Comparison of ENCODE assay signal across 1 cellular context in the genomic region with DNA sequence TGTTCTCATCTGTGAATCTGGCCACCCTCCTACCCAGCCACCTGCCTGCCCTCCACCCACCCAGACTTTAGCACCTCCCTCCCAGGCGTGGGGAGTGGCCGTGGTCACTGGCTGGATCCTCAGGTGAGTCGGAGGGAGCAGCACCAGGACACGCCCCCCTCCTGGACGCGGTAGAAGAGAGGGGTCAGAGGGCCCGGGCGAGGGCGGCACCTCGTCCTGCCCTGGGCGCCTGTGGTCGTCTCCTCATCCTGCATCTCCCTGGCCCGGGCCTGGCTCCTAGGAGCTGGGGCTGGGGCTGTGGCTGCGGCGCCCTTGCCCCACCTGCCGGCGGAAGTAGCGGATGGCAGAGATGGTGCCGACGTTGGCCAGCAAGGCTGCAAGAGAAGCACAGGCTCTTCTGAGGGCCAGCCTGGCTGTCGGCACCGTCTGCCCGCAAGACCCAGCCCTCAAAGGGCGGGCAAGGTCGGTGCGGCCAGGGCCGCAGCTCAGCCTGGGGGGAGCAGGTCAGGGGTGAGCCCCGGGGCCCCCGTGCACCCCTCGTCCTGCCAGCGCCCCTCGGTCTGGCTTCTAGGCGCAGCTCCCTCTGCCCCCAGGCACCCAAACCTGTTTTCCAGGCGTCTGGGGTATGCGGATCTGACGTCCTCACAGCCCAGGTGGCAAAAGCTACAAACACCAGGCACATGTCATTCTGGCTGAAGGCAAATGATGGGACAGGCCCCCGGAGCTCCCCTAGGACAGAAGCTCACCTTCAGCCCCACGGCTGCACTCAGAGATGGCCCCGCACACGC.
TF ChIP-seq lines count a peak whose summit lies in the region.

No MANE protein-coding gene starts in this region.

TF ChIP-seq in A549, 52 proteins besides CTCF, POLR2A, EP300 and RAD21 (continued from another document):
- TF ChIP-seq, protein P1, sequence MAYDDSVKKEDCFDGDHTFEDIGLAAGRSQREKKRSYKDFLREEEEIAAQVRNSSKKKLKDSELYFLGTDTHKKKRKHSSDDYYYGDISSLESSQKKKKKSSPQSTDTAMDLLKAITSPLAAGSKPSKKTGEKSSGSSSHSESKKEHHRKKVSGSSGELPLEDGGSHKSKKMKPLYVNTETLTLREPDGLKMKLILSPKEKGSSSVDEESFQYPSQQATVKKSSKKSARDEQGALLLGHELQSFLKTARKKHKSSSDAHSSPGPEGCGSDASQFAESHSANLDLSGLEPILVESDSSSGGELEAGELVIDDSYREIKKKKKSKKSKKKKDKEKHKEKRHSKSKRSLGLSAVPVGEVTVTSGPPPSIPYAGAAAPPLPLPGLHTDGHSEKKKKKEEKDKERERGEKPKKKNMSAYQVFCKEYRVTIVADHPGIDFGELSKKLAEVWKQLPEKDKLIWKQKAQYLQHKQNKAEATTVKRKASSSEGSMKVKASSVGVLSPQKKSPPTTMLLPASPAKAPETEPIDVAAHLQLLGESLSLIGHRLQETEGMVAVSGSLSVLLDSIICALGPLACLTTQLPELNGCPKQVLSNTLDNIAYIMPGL (CRISPR knock-in tag; IDR thresholded peaks at IDR 0.05; ENCODE audit: borderline replicate concordance) = no peak
- TF ChIP-seq CBX8 (IDR thresholded peaks at IDR 0.05) = no peak
- TF ChIP-seq MAFK (IDR thresholded peaks at IDR 0.05; ENCODE audit: partially characterized antibody) = no peak
- TF ChIP-seq GATA3 (IDR thresholded peaks at IDR 0.05; ENCODE audit: borderline replicate concordance) = no peak
- TF ChIP-seq FOSL2 (IDR thresholded peaks at IDR 0.05) = no peak
- no peak for TF ChIP-seq FOSL2 (CRISPR knock-in tag; IDR thresholded peaks at IDR 0.05)
- no peak for TF ChIP-seq FOSB (CRISPR knock-in tag; IDR thresholded peaks at IDR 0.05)
- TF ChIP-seq HEYL (CRISPR knock-in tag; IDR thresholded peaks at IDR 0.05) = no peak
- TF ChIP-seq ZNF302 (CRISPR knock-in tag; IDR thresholded peaks at IDR 0.05) = no peak
- TF ChIP-seq MAZ (IDR thresholded peaks at IDR 0.05; ENCODE audit: borderline replicate concordance, low read depth, low read length) = 0 out of 2 replicates have a peak, but pooled peaks have one; percentile 11
- TF ChIP-seq BHLHE40 (IDR thresholded peaks at IDR 0.05; ENCODE audit: low read depth, low read length) = no peak
- TF ChIP-seq, protein P2, sequence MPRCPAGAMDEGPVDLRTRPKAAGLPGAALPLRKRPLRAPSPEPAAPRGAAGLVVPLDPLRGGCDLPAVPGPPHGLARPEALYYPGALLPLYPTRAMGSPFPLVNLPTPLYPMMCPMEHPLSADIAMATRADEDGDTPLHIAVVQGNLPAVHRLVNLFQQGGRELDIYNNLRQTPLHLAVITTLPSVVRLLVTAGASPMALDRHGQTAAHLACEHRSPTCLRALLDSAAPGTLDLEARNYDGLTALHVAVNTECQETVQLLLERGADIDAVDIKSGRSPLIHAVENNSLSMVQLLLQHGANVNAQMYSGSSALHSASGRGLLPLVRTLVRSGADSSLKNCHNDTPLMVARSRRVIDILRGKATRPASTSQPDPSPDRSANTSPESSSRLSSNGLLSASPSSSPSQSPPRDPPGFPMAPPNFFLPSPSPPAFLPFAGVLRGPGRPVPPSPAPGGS (IDR thresholded peaks at IDR 0.05) = no peak
